Comparison of ENCODE assay signal across 26 cellular contexts in the genomic region with DNA sequence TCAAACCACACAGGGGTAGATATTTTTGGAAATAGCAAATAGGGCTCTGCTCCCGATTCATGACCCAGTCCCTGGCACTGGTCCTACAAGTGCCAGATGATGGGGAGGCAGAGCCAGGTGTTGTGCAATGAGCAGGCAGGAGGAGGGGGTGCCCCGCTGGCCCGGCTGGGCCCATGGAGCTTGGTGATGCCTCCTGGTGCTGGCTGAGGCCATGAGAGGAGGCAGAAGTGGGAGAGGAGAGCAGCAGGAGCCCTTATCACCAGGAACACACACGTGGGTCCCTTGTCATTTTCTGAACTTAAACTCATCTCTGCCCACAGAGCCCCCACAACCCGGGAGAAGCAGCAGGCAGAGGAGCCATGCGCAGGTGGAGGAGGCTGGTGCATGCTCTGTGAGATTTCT.
A peak's percentile ranks its signal among the peaks of the same experiment; 100 is the strongest.
DNase-seq lines count a peak whose midpoint lies in the region; ATAC-seq and TF ChIP-seq lines count a peak whose summit lies in the region.
"Had no signal": no experiment of that assay in that cellular context is flagged by ENCODE, and none has a peak within 500 bp of the region (broad histone marks: within the 10 kb centered on the region; RNA-seq: fewer than 3 reads in every experiment).

No MANE protein-coding gene starts in this region.

- intact Hi-C loops in heart right ventricle (cut with DNase I), result no loop called here

- no peaks in the 10 kb centered on the region for H3K4me1 Mint-ChIP-seq in T-helper 17 cell
- H3K4me1 Mint-ChIP-seq: naive B cell had no signal

- TF ChIP-seq CTCF in AG10803 (conservative IDR thresholded peaks at IDR 0.05; ENCODE audit: low read length), result no peak
- no peak for TF ChIP-seq CTCF in heart right ventricle (IDR thresholded peaks at IDR 0.05)

- no peak overlapping the region for H3K4me3 ChIP-seq in AG10803 (ENCODE audit: low read length)
- H3K4me3 ChIP-seq in heart right ventricle, result no peak overlapping the region
- H3K4me3 ChIP-seq: BLaER1, pancreas, upper lobe of left lung had no signal

- H3K27me3 Mint-ChIP-seq in T-helper 17 cell, result peaks cover 40% of the 10 kb centered on the region

- peak; percentile 2 for DNase-seq in AG10803 (ENCODE audit: low read depth)
- no peak for DNase-seq in T-helper 17 cell
- peak; percentile 53 to 58 for DNase-seq in heart right ventricle
- DNase-seq in occipital lobe (lab: John Stamatoyannopoulos, UW), result peak; percentile 9
- DNase-seq in HUDEP-2 (lab: John Stamatoyannopoulos, UW; ENCODE audit: unreplicated experiment in 76 of 76), result no peak
- DNase-seq in activated T-cell treated with anti-CD3 and anti-CD28 coated beads, Interleukin-2, amount 50 U/mL, for 48 hours, result no peak
- DNase-seq in NCI-H345 (lab: John Stamatoyannopoulos, UW), result no peak
- DNase-seq in UCSD-AML1 (lab: John Stamatoyannopoulos, UW; ENCODE audit: unreplicated experiment), result no peak
- DNase-seq: activated CD8-positive, alpha-beta memory T cell treated with anti-CD3 and anti-CD28 coated beads for 24 hours; activated T-cell treated with anti-CD3 and anti-CD28 coated beads, Interleukin-2, amount 50 U/mL, for 1 hour; brain microvascular endothelial cell; cortex of kidney; DMS79 treated with DMSO at 0.1 percent for 48 hours; glutamatergic neuron; GOT3; KBM-7; kidney glomerular epithelial cell; mesenchymal stem cell; MM.1S; naive B cell; NCI-H1417 treated with DMSO at 0.1 percent for 48 hours; NCI-H524 treated with DMSO at 0.1 percent for 48 hours; pancreas had no signal

- ATAC-seq in T-helper 17 cell (no peak), heart right ventricle (peak; percentile 61 to 93 (median 89))
- ATAC-seq: Panc1 had no signal

- H3K27ac Mint-ChIP-seq in T-helper 17 cell, result no peak overlapping the region
- H3K27ac Mint-ChIP-seq: naive B cell had no signal

- H3K9me3 ChIP-seq in T-helper 17 cell (ENCODE audit: control insufficient read depth, low read length, poor library complexity, severe bottlenecking) (no peaks in the 10 kb centered on the region), heart right ventricle (no peaks in the 10 kb centered on the region)
- H3K9me3 ChIP-seq: BLaER1, pancreas, upper lobe of left lung had no signal

- H3K4me3 Mint-ChIP-seq in T-helper 17 cell, result peak overlapping the region; percentile 19

- no peaks in the 10 kb centered on the region for H3K36me3 ChIP-seq in heart right ventricle
- H3K36me3 ChIP-seq: BLaER1, brain microvascular endothelial cell, pancreas, upper lobe of left lung had no signal

- WGBS in heart right ventricle, 2 donors, result 61 to 64% methylated on average over 6 of the region's 6 CpGs

- peak overlapping the region in 1 of 10 donors; percentile 30 for H3K27ac ChIP-seq in heart right ventricle
- H3K27ac ChIP-seq: BLaER1, brain microvascular endothelial cell, pancreas, upper lobe of left lung had no signal

- H3K36me3 Mint-ChIP-seq in T-helper 17 cell (ENCODE audit: low read depth), result no peaks in the 10 kb centered on the region
- H3K36me3 Mint-ChIP-seq: naive B cell had no signal

- peaks cover 0 to 10% (median 0%) of the 10 kb centered on the region in 9 donors for H3K4me1 ChIP-seq in heart right ventricle
- H3K4me1 ChIP-seq: BLaER1, pancreas, upper lobe of left lung had no signal

- H3K27me3 ChIP-seq in heart right ventricle, result peaks cover 0 to 7% (median 0%) of the 10 kb centered on the region in 7 donors
- H3K27me3 ChIP-seq: BLaER1, brain microvascular endothelial cell, pancreas, upper lobe of left lung had no signal

Comparison
In these comparisons a context has a peak if more than half of its experiments do, and no peak if none do; other contexts are left out.
1. DNase-seq: peak in AG10803 (single experiment), heart right ventricle (2 of 2) and occipital lobe (single experiment); none in T-helper 17 cell (0 of 3), HUDEP-2 (0 of 76), activated T-cell treated with anti-CD3 and anti-CD28 coated beads, Interleukin-2, amount 50 U/mL, for 48 hours (0 of 2), NCI-H345 (single experiment) and UCSD-AML1 (single experiment).